In genomic region chr19:40737102-40737644, GRCh38 we compare ENCODE assay signal across 1 cellular context.
TF ChIP-seq lines count a peak whose summit lies in the region.

No MANE protein-coding gene starts in this region.

TF ChIP-seq in K562, 482 proteins besides CTCF, POLR2A, EP300 and RAD21:
- TF ChIP-seq ZFP1 (CRISPR knock-in tag; IDR thresholded peaks at IDR 0.05) (no peak), RUNX1 (IDR thresholded peaks at IDR 0.05; ENCODE audit: low read depth) (no peak), ZFP36 (IDR thresholded peaks at IDR 0.05; ENCODE audit: low read depth, low read length, partially characterized antibody) (no peak), ZNF12 (CRISPR knock-in tag; IDR thresholded peaks at IDR 0.05) (no peak), THRB (CRISPR knock-in tag; conservative IDR thresholded peaks at IDR 0.05) (no peak), SNIP1 (IDR thresholded peaks at IDR 0.05; ENCODE audit: low read depth) (no peak), TFE3 (CRISPR knock-in tag; IDR thresholded peaks at IDR 0.05) (peak; percentile 55), ZNF197 (CRISPR knock-in tag; IDR thresholded peaks at IDR 0.05; ENCODE audit: low read depth) (no peak), MGA (IDR thresholded peaks at IDR 0.05) (no peak), ETS2 (tag; IDR thresholded peaks at IDR 0.05; ENCODE audit: borderline replicate concordance, poor library complexity, severe bottlenecking) (no peak), ZC3H4 (CRISPR knock-in tag; IDR thresholded peaks at IDR 0.05; ENCODE audit: borderline replicate concordance) (no peak), NFIX (CRISPR knock-in tag; IDR thresholded peaks at IDR 0.05; ENCODE audit: low read depth) (no peak), USF2 (CRISPR knock-in tag; IDR thresholded peaks at IDR 0.05) (peak; percentile 2; the same call in 1 of the 2 replicates), KHSRP (IDR thresholded peaks at IDR 0.05) (no peak), ZNF699 (CRISPR knock-in tag; IDR thresholded peaks at IDR 0.05; ENCODE audit: insufficient replicate concordance) (no peak), HIVEP1 (CRISPR knock-in tag; IDR thresholded peaks at IDR 0.05) (no peak)
